27 cellular contexts compared by ENCODE assay signal in the genomic region with DNA sequence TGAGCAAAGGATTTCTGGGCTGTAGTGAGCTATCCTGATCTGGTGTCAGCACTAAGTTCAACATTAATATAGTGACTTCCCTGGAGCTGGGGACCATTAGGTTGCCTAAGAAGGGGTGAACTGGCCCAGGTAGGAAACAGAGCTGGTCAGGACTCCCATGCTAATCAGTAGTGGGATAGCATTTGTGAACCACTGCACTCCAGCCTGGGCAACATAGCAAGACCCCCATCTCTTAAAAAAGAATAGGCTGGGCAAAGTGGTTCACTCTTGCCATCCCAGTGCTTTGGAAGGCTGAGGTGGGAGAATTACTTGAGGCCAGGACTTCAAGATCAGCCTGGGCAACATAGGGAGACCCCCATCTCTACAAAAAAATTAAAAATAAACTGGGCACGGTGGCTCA.
"Had no signal": no experiment of that assay in that cellular context is flagged by ENCODE, and none has a peak within 500 bp of the region (broad histone marks: within the 10 kb centered on the region; RNA-seq: fewer than 3 reads in every experiment).

No MANE protein-coding gene starts in this region.

- H3K27ac ChIP-seq: colonic mucosa, coronary artery, dorsolateral prefrontal cortex, epithelial cell of prostate, esophagus muscularis mucosa, esophagus squamous epithelium, foreskin keratinocyte, gastrocnemius medialis, gastroesophageal sphincter, heart left ventricle, heart right ventricle had no signal

- H3K36me3 ChIP-seq: colonic mucosa, esophagus muscularis mucosa, esophagus squamous epithelium, gastrocnemius medialis, gastroesophageal sphincter, heart left ventricle, heart right ventricle had no signal

- H3K27me3 ChIP-seq: colonic mucosa, dorsolateral prefrontal cortex, esophagus muscularis mucosa, esophagus squamous epithelium, foreskin keratinocyte, gastrocnemius medialis, gastroesophageal sphincter, heart left ventricle, heart right ventricle had no signal

- DNase-seq: colonic mucosa; cortex of kidney; dermis blood vessel endothelial cell; dorsolateral prefrontal cortex; effector CD4-positive, alpha-beta T cell; effector CD8-positive, alpha-beta T cell; effector memory CD4-positive, alpha-beta T cell; effector memory CD8-positive, alpha-beta T cell; endodermal cell; erythroblast; esophagus squamous epithelium; foreskin fibroblast; foreskin melanocyte; gastrocnemius medialis; glutamatergic neuron; head of caudate nucleus; heart left ventricle; heart right ventricle had no signal

- H3K9me3 ChIP-seq: colonic mucosa, esophagus muscularis mucosa, esophagus squamous epithelium, gastrocnemius medialis, gastroesophageal sphincter, heart left ventricle, heart right ventricle had no signal

- H3K4me3 ChIP-seq: colonic mucosa, coronary artery, dorsolateral prefrontal cortex, esophagus muscularis mucosa, esophagus squamous epithelium, gastrocnemius medialis, gastroesophageal sphincter, heart left ventricle, heart right ventricle had no signal

- H3K4me1 ChIP-seq: colonic mucosa, esophagus muscularis mucosa, foreskin keratinocyte, gastrocnemius medialis, gastroesophageal sphincter, heart left ventricle, heart right ventricle had no signal

- FAIRE-seq: colon, endometrium, endothelial cell of umbilical vein, frontal cortex had no signal

- ATAC-seq: effector memory CD8-positive, alpha-beta T cell; gastrocnemius medialis; gastroesophageal sphincter; heart left ventricle; heart right ventricle had no signal
